In the genomic region with DNA sequence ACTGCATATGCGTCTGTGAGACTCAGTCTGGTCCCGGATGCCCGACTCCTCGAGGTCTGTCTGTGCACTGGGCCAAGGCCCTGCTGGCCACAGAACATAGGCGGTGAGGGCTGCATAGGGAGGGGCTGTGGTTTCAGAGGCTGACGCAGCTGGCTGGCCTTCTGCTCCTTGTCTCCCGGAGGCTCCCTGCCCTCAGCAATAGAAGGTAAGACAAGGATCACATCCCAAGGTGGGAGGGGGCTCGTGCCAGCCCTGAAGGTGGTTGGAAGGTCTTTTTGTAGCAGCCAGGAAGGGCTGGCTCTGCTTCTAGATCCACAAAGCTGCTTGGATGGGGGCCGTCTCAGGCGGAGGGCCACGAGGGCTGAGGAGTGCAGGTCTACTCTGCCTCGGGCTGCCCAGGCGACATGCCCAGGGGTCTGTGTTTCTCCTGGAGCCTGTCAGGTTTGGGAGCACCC, we compare ENCODE assay signal across 1 cellular context.
TF ChIP-seq lines count a peak whose summit lies in the region.

No MANE protein-coding gene starts in this region.

TF ChIP-seq in GM23338, 12 proteins besides CTCF, POLR2A, EP300 and RAD21 (continued from another document):
- TF ChIP-seq, protein P1, sequence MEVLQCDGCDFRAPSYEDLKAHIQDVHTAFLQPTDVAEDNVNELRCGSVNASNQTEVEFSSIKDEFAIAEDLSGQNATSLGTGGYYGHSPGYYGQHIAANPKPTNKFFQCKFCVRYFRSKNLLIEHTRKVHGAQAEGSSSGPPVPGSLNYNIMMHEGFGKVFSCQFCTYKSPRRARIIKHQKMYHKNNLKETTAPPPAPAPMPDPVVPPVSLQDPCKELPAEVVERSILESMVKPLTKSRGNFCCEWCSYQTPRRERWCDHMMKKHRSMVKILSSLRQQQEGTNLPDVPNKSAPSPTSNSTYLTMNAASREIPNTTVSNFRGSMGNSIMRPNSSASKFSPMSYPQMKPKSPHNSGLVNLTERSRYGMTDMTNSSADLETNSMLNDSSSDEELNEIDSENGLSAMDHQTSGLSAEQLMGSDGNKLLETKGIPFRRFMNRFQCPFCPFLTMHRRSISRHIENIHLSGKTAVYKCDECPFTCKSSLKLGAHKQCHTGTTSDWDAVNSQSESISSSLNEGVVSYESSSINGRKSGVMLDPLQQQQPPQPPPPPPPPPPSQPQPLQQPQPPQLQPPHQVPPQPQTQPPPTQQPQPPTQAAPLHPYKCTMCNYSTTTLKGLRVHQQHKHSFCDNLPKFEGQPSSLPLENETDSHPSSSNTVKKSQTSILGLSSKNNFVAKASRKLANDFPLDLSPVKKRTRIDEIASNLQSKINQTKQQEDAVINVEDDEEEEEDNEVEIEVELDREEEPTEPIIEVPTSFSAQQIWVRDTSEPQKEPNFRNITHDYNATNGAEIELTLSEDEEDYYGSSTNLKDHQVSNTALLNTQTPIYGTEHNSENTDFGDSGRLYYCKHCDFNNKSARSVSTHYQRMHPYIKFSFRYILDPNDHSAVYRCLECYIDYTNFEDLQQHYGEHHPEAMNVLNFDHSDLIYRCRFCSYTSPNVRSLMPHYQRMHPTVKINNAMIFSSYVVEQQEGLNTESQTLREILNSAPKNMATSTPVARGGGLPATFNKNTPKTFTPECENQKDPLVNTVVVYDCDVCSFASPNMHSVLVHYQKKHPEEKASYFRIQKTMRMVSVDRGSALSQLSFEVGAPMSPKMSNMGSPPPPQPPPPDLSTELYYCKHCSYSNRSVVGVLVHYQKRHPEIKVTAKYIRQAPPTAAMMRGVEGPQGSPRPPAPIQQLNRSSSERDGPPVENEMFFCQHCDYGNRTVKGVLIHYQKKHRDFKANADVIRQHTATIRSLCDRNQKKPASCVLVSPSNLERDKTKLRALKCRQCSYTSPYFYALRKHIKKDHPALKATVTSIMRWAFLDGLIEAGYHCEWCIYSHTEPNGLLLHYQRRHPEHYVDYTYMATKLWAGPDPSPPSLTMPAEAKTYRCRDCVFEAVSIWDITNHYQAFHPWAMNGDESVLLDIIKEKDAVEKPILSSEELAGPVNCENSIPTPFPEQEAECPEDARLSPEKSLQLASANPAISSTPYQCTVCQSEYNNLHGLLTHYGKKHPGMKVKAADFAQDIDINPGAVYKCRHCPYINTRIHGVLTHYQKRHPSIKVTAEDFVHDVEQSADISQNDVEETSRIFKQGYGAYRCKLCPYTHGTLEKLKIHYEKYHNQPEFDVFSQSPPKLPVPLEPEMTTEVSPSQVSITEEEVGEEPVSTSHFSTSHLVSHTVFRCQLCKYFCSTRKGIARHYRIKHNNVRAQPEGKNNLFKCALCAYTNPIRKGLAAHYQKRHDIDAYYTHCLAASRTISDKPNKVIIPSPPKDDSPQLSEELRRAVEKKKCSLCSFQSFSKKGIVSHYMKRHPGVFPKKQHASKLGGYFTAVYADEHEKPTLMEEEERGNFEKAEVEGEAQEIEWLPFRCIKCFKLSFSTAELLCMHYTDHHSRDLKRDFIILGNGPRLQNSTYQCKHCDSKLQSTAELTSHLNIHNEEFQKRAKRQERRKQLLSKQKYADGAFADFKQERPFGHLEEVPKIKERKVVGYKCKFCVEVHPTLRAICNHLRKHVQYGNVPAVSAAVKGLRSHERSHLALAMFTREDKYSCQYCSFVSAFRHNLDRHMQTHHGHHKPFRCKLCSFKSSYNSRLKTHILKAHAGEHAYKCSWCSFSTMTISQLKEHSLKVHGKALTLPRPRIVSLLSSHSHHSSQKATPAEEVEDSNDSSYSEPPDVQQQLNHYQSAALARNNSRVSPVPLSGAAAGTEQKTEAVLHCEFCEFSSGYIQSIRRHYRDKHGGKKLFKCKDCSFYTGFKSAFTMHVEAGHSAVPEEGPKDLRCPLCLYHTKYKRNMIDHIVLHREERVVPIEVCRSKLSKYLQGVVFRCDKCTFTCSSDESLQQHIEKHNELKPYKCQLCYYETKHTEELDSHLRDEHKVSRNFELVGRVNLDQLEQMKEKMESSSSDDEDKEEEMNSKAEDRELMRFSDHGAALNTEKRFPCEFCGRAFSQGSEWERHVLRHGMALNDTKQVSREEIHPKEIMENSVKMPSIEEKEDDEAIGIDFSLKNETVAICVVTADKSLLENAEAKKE (CRISPR knock-in tag; IDR thresholded peaks at IDR 0.05): no peak
